ENCODE assay signal across 1 cellular context in genomic region chr11:71551711-71552110, GRCh38.
TF ChIP-seq lines count a peak whose summit lies in the region.

No MANE protein-coding gene starts in this region.

TF ChIP-seq in IMR-90, 13 proteins besides CTCF, POLR2A, EP300 and RAD21:
- peak; percentile 66 for TF ChIP-seq NFE2L2 (IDR thresholded peaks at IDR 0.05; ENCODE audit: low read depth, low read length)
- no peak for TF ChIP-seq SMC3 (IDR thresholded peaks at IDR 0.05; ENCODE audit: low read depth, low read length)
